ENCODE assay signal across 8 cellular contexts in genomic region chr7:30136339-30136738, GRCh38. TPM values are rescaled to one million over a fixed set of nuclear protein-coding genes. Genes with fewer than 3 reads are reported as not detected.
A peak's percentile ranks its signal among the peaks of the same experiment; 100 is the strongest.
DNase-seq lines count a peak whose midpoint lies in the region; ATAC-seq and TF ChIP-seq lines count a peak whose summit lies in the region.

No MANE protein-coding gene starts in this region.

- no peaks in the 10 kb centered on the region for H3K79me1 ChIP-seq in H9 (ENCODE audit: insufficient read depth, low read depth, low read length, poor library complexity, severe bottlenecking)

- no peak overlapping the region for H3K23ac ChIP-seq in H9 (ENCODE audit: insufficient read length, low read depth, low read length)

- H4K20me1 ChIP-seq in H9 (ENCODE audit: control insufficient read depth, insufficient read depth, insufficient read length), result no peaks in the 10 kb centered on the region

- no peaks in the 10 kb centered on the region for H3K79me2 ChIP-seq in H9 (ENCODE audit: insufficient read depth, low read length)

- no peak for TF ChIP-seq CTCF in H9 (conservative IDR thresholded peaks at IDR 0.05)
- TF ChIP-seq CTCF in foreskin keratinocyte (conservative IDR thresholded peaks at IDR 0.05), result no peak

- H4K8ac ChIP-seq in H9 (replicated peaks; ENCODE audit: insufficient read length, low read depth, low read length), result no peak overlapping the region

- H3K14ac ChIP-seq in H9 (ENCODE audit: insufficient read depth, low read length), result no peak overlapping the region

- H3K9me3 Mint-ChIP-seq in H9, result no peaks in the 10 kb centered on the region

- no peak overlapping the region for H3K27ac Mint-ChIP-seq in H9

- H2BK20ac ChIP-seq in H9 (ENCODE audit: low read depth, low read length, poor library complexity, severe bottlenecking), result no peak overlapping the region

- H2BK12ac ChIP-seq in H9 (ENCODE audit: insufficient read length, low read depth, low read length), result no peak overlapping the region

- H3K36me3 Mint-ChIP-seq in H9 (ENCODE audit: insufficient read depth in 1 of 3, low read depth in 3 of 3), result no peaks in the 10 kb centered on the region

- H4K5ac ChIP-seq in H9 (ENCODE audit: insufficient read length, low read depth, low read length), result no peak overlapping the region

- no peak overlapping the region for H2AK5ac ChIP-seq in H9 (ENCODE audit: insufficient read length, low read length)

- H3K23me2 ChIP-seq in H9 (ENCODE audit: insufficient read length, low read depth, low read length, poor library complexity, severe bottlenecking), result peaks cover 10% of the 10 kb centered on the region

- no peak overlapping the region for H3T11ph ChIP-seq in H9 (ENCODE audit: low read length)

- H3K9ac ChIP-seq in H9 (ENCODE audit: extremely low read depth, insufficient read length, low read length) (no peak overlapping the region), SK-N-MC (ENCODE audit: insufficient read length) (no peak overlapping the region)

- no peak overlapping the region for H2BK15ac ChIP-seq in H9 (ENCODE audit: low read depth, low read length)

- peaks cover 8% of the 10 kb centered on the region in 2 experiments for H3K4me1 Mint-ChIP-seq in H9

- no peak overlapping the region for H4K91ac ChIP-seq in H9 (ENCODE audit: insufficient read length, low read depth, low read length)

- no peaks in the 10 kb centered on the region for H3K36me3 ChIP-seq in SK-N-MC (ENCODE audit: insufficient read depth, low read length)

- H2BK120ac ChIP-seq in H9 (ENCODE audit: low read depth, low read length, poor library complexity, severe bottlenecking), result no peak overlapping the region

- peaks cover 39% of the 10 kb centered on the region for H3K27me3 Mint-ChIP-seq in H9 (ENCODE audit: low read depth)

- H3K4me2 ChIP-seq in H9 (ENCODE audit: insufficient read depth, insufficient read length, low read length), result peak overlapping the region; percentile 84

- DNase-seq in H9 (no peak), SK-N-MC (ENCODE audit: low read depth, low spot score) (no peak), foreskin keratinocyte (peak in 1 of 2 donors; percentile 8), skeletal muscle cell (ENCODE audit: low read depth) (no peak), DMS153 treated with DMSO at 0.1 percent for 48 hours (lab: John Stamatoyannopoulos, UW; ENCODE audit: unreplicated experiment) (no peak), NCI-H446 treated with DMSO at 0.1 percent for 48 hours (lab: John Stamatoyannopoulos, UW) (no peak)
- no peak for DNase-seq in stimulated activated CD4-positive, alpha-beta T cell treated with anti-CD3 and anti-CD28 coated beads, Interleukin-2, amount 100 ng/mL, for 48 hours

- H3K18ac ChIP-seq in H9 (ENCODE audit: insufficient read length, low read depth, low read length), result no peak overlapping the region

- H2AFZ ChIP-seq in H9 (ENCODE audit: low read length), result no peak overlapping the region

- no peak for ATAC-seq in foreskin keratinocyte
- no peak for ATAC-seq in GM18498 (IDR thresholded peaks at IDR 0.05; ENCODE audit: unreplicated experiment)

- H3K4me3 ChIP-seq in SK-N-MC, result peak overlapping the region; percentile 86
- peak overlapping the region; percentile 78 for H3K4me3 ChIP-seq in skeletal muscle cell (ENCODE audit: low read depth, low read length)

- no CpG with 5 or more reads among the region's 24 CpGs for WGBS in H9 (ENCODE audit: extremely low coverage, insufficient read length, low lambda C conversion rate)

- H2BK5ac ChIP-seq in H9 (ENCODE audit: insufficient read length, low read length), result no peak overlapping the region

- H3K27ac ChIP-seq in H9 (ENCODE audit: insufficient read length, low read depth, low read length) (no peak overlapping the region), SK-N-MC (no peak overlapping the region), foreskin keratinocyte (peak overlapping the region; percentile 89)

- H3K4me1 ChIP-seq in H9 (ENCODE audit: insufficient read depth, low read length) (no peaks in the 10 kb centered on the region), foreskin keratinocyte (no peaks in the 10 kb centered on the region)

- H3K9me3 ChIP-seq in H9 (ENCODE audit: control insufficient read depth, low read depth, low read length) (no peaks in the 10 kb centered on the region), SK-N-MC (ENCODE audit: low read depth, low read length) (no peaks in the 10 kb centered on the region)

- no peak overlapping the region for H3K4ac ChIP-seq in H9 (ENCODE audit: low read depth, low read length)

- peak overlapping the region; percentile 80 to 93 for H3K4me3 Mint-ChIP-seq in H9

- H3K56ac ChIP-seq in H9 (ENCODE audit: insufficient read length, low read depth, low read length), result no peak overlapping the region

- H3K27me3 ChIP-seq in H9 (ENCODE audit: insufficient read depth, low read length) (peaks cover 3% of the 10 kb centered on the region; the same call in 1 of the 2 replicates), foreskin keratinocyte (no peaks in the 10 kb centered on the region)

RNA-seq across cellular contexts. Expression of gene MTURN, which starts 1.6 kb away (rescaled TPM):
- total RNA-seq in H9 (2021), result 3.4 and 5.5 TPM in 2 replicates
- 9.5 and 11.1 TPM in 2 replicates for total RNA-seq in foreskin keratinocyte
- polyA plus RNA-seq in foreskin keratinocyte, result 6.3 and 7.9 TPM in 2 replicates
